19 cellular contexts compared by ENCODE assay signal in the genomic region with DNA sequence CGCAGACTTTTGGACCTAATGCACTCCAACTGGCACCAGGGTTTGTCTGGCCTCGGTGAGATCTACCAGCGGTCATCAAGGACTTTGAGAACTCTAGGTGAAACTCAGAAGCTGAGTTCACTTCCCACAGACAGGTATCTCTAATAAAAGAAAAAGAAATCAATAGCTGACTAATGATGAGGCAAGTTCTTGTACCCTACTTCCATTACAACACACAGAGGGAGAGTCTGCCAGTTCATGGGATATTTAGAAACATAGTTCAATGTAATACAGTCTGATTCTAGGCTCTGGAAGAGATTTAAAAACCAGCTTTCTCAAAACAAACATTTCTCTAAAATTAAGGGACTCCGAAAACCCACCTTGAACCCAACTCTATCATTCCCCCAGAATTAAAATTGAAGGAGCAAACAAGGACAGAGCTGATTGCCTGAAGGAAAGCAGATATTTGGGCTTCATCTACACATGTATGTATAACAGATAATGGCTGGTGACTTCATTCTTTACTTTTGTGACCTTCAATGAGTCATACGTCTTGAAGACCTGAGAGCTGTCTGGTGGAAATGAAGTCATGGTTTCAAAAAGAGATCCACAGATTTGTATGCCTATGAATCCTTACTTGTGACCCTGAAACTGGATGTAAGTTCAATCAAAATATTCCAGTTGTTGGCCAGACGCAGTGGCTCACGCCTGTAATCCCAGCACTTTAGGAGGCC. TPM values are rescaled to one million over a fixed set of nuclear protein-coding genes. Genes with fewer than 3 reads are reported as not detected.
DNase-seq lines count a peak whose midpoint lies in the region; ATAC-seq, FAIRE-seq and TF ChIP-seq lines count a peak whose summit lies in the region.
"Had no signal": no experiment of that assay in that cellular context is flagged by ENCODE, and none has a peak within 500 bp of the region (broad histone marks: within the 10 kb centered on the region; RNA-seq: fewer than 3 reads in every experiment).

No MANE protein-coding gene starts in this region.

- no peak for TF ChIP-seq CTCF in endothelial cell of umbilical vein (IDR thresholded peaks at IDR 0.05; ENCODE audit: extremely low read depth in 1 of 2, insufficient read depth in 1 of 2, low read depth in 1 of 2, low read length in 2 of 2)

- no peaks in the 10 kb centered on the region for H3K27me3 ChIP-seq in endothelial cell of umbilical vein (ENCODE audit: control insufficient read depth in 2 of 2, insufficient read depth in 2 of 2, low read length in 2 of 2)

- H3K4me3 Mint-ChIP-seq in activated T-helper 17 cell treated with anti-CD3 and anti-CD28 coated beads, Interleukin-2, amount 50 U/mL, for 72 hours, result no peak overlapping the region
- H3K4me3 Mint-ChIP-seq: CD14-positive monocyte; CD8-positive, alpha-beta memory T cell had no signal

- no peaks in the 10 kb centered on the region for H3K27me3 Mint-ChIP-seq in activated T-helper 17 cell treated with anti-CD3 and anti-CD28 coated beads, Interleukin-2, amount 50 U/mL, for 72 hours

- H3K4me2 ChIP-seq in endothelial cell of umbilical vein (ENCODE audit: insufficient read depth, low read length), result no peak overlapping the region

- no peaks in the 10 kb centered on the region for H3K36me3 ChIP-seq in endothelial cell of umbilical vein (ENCODE audit: control insufficient read depth in 2 of 2, extremely low read depth in 1 of 2, insufficient read depth in 2 of 2, low read length in 2 of 2)

- H3K4me1 ChIP-seq in endothelial cell of umbilical vein (ENCODE audit: control insufficient read depth, extremely low read depth, insufficient read depth, low read length), result no peaks in the 10 kb centered on the region

- TF ChIP-seq POLR2A in endothelial cell of umbilical vein (IDR thresholded peaks at IDR 0.05; ENCODE audit: low read depth, low read length), result no peak

- H3K27ac Mint-ChIP-seq in activated T-helper 17 cell treated with anti-CD3 and anti-CD28 coated beads, Interleukin-2, amount 50 U/mL, for 72 hours, result no peak overlapping the region
- H3K27ac Mint-ChIP-seq: CD14-positive monocyte; CD8-positive, alpha-beta memory T cell had no signal

- H3K9me3 ChIP-seq in endothelial cell of umbilical vein (replicated peaks; ENCODE audit: control insufficient read depth, insufficient read depth, low read length), result no peaks in the 10 kb centered on the region
- H3K9me3 ChIP-seq: Caco-2 had no signal

- ATAC-seq in activated T-helper 17 cell treated with anti-CD3 and anti-CD28 coated beads, Interleukin-2, amount 50 U/mL, for 72 hours (replicated peaks), result peak; percentile 29
- ATAC-seq: HCT116 had no signal

- H3K79me2 ChIP-seq in endothelial cell of umbilical vein (ENCODE audit: control insufficient read depth, insufficient read depth, low read length), result no peaks in the 10 kb centered on the region

- H3K27ac ChIP-seq in endothelial cell of umbilical vein (ENCODE audit: insufficient read depth, low read depth, low read length), result no peak overlapping the region
- H3K27ac ChIP-seq: GM23248, HL-60 had no signal

- H3K4me3 ChIP-seq in endothelial cell of umbilical vein (replicated peaks in 1 of 3; ENCODE audit: insufficient read depth in 1 of 3, low read depth in 1 of 3, low read length in 3 of 3), result no peak overlapping the region
- H3K4me3 ChIP-seq: GM23248 had no signal

- in situ Hi-C loops in ACHN (cut with HindIII; ENCODE audit: low pct_ligation_motif_present, low pct_unique_long_range_greater_than_20kb, low sequenced_read_pairs), result no loop called here

- no peak for FAIRE-seq in endothelial cell of umbilical vein (lab: Jason Lieb, UNC)
- FAIRE-seq: A204.1, GM18507, H54 had no signal

- no peaks in the 10 kb centered on the region for H3K9me1 ChIP-seq in endothelial cell of umbilical vein (replicated peaks; ENCODE audit: control insufficient read depth, extremely low read depth, insufficient read depth, low read length)

- no peaks in the 10 kb centered on the region for H3K9me3 Mint-ChIP-seq in activated T-helper 17 cell treated with anti-CD3 and anti-CD28 coated beads, Interleukin-2, amount 50 U/mL, for 72 hours

- POLR2A ChIA-PET in endothelial cell of umbilical vein (lab: Charles Lee), result no interaction called here

- peak; percentile 21 for DNase-seq in HT1080 (ENCODE audit: low read depth)
- DNase-seq in endothelial cell of umbilical vein (ENCODE audit: low read depth, low spot score), result no peak
- DNase-seq in CD1c-positive myeloid dendritic cell (ENCODE audit: extremely low spot score), result no peak
- no peak for DNase-seq in amygdala (lab: John Stamatoyannopoulos, UW)
- no peak for DNase-seq in NCI-H345 treated with DMSO at 0.1 percent for 48 hours (lab: John Stamatoyannopoulos, UW; ENCODE audit: unreplicated experiment)
- no peak for DNase-seq in ACHN
- DNase-seq: Caco-2; CD8-positive, alpha-beta memory T cell; DND-41; GF-D8; GM23248 had no signal

- no TSS peak for BruUV-seq in endothelial cell of umbilical vein (replicated peaks; lab: Mats Ljungman, UMichigan)

- CTCF ChIA-PET in endothelial cell of umbilical vein (lab: Charles Lee), result no interaction called here

- intact Hi-C loops in endothelial cell of umbilical vein (cut with micrococcal nuclease), result no loop called here

- no peak overlapping the region for H2AFZ ChIP-seq in endothelial cell of umbilical vein (ENCODE audit: low read depth, low read length)
- H2AFZ ChIP-seq: GM23248 had no signal

- no peak overlapping the region for H3K9ac ChIP-seq in endothelial cell of umbilical vein (replicated peaks; ENCODE audit: extremely low read depth, insufficient read depth, low read length)
- H3K9ac ChIP-seq: GM23248 had no signal

- no peaks in the 10 kb centered on the region for H3K36me3 Mint-ChIP-seq in activated T-helper 17 cell treated with anti-CD3 and anti-CD28 coated beads, Interleukin-2, amount 50 U/mL, for 72 hours (ENCODE audit: low read depth)
- H3K36me3 Mint-ChIP-seq: CD14-positive monocyte; CD8-positive, alpha-beta memory T cell had no signal

- H4K20me1 ChIP-seq in endothelial cell of umbilical vein (replicated peaks; ENCODE audit: control insufficient read depth, extremely low read depth, insufficient read depth, low read length), result no peaks in the 10 kb centered on the region

- dilution Hi-C loops in endothelial cell of umbilical vein (cut with MboI; ENCODE audit: extremely low pct_ligation_motif_present, low sequenced_read_pairs), result no loop called here

- H3K4me1 Mint-ChIP-seq in activated T-helper 17 cell treated with anti-CD3 and anti-CD28 coated beads, Interleukin-2, amount 50 U/mL, for 72 hours, result no peaks in the 10 kb centered on the region
- H3K4me1 Mint-ChIP-seq: CD14-positive monocyte; CD8-positive, alpha-beta memory T cell had no signal

TF ChIP-seq in endothelial cell of umbilical vein, 7 proteins besides CTCF, POLR2A, EP300 and RAD21:
- TF ChIP-seq EZH2 (IDR thresholded peaks at IDR 0.05; ENCODE audit: borderline replicate concordance, low read depth, low read length, severe bottlenecking), result no peak
- peak; percentile 22 for TF ChIP-seq JUN (IDR thresholded peaks at IDR 0.05; ENCODE audit: borderline replicate concordance, insufficient read depth, insufficient read length, low read depth)

RNA-seq across cellular contexts. Expression of a gene that starts 2.7 kb away (rescaled TPM):
- total RNA-seq in HT1080 (2014; rRNA removed; shearing (Covaris generic)), result not detected in 2 replicates
- not detected in 2 replicates for polyA plus RNA-seq in HT1080 (2015; cell fraction: cytosol; rRNA removed)
- polyA plus RNA-seq in HT1080 (2015; cell fraction: nucleus; rRNA removed), result not detected in 2 replicates
- total RNA-seq in activated T-helper 17 cell treated with anti-CD3 and anti-CD28 coated beads, Interleukin-2, amount 50 U/mL, for 72 hours, result not detected
- total RNA-seq in endothelial cell of umbilical vein, result not detected in 2 replicates
- polyA plus RNA-seq in endothelial cell of umbilical vein, result not detected in 2 replicates
- polyA plus RNA-seq in endothelial cell of umbilical vein (2011; cell fraction: cytosol; rRNA removed), result not detected in 2 replicates
- polyA plus RNA-seq in endothelial cell of umbilical vein (2011; cell fraction: nucleus; rRNA removed), result not detected in 2 replicates
- not detected in 2 replicates for polyA plus RNA-seq in endothelial cell of umbilical vein (2012)
- polyA minus RNA-seq in endothelial cell of umbilical vein, result not detected in 2 replicates
- not detected for polyA minus RNA-seq in endothelial cell of umbilical vein (2011; cell fraction: cytosol; rRNA and poly(A)+ RNA removed)
- not detected in 2 replicates for polyA minus RNA-seq in endothelial cell of umbilical vein (2011; cell fraction: nucleus; rRNA and poly(A)+ RNA removed)
- total RNA-seq: Caco-2; CD8-positive, alpha-beta memory T cell; GM23248 had no signal
- polyA plus RNA-seq: BJ; CD14-positive monocyte; CD8-positive, alpha-beta memory T cell; GM23248 had no signal

RNA-seq across cellular contexts. Expression of a gene that starts 32.7 kb away (rescaled TPM):
- total RNA-seq in HT1080 (2014; rRNA removed; shearing (Covaris generic)), result not detected in 2 replicates
- not detected in 2 replicates for polyA plus RNA-seq in HT1080 (2015; cell fraction: cytosol; rRNA removed)
- polyA plus RNA-seq in HT1080 (2015; cell fraction: nucleus; rRNA removed), result not detected in 2 replicates
- not detected for total RNA-seq in activated T-helper 17 cell treated with anti-CD3 and anti-CD28 coated beads, Interleukin-2, amount 50 U/mL, for 72 hours
- not detected in 2 replicates for total RNA-seq in endothelial cell of umbilical vein
- polyA plus RNA-seq in endothelial cell of umbilical vein, result not detected in 2 replicates
- polyA plus RNA-seq in endothelial cell of umbilical vein (2011; cell fraction: cytosol; rRNA removed), result not detected in 2 replicates
- polyA plus RNA-seq in endothelial cell of umbilical vein (2011; cell fraction: nucleus; rRNA removed), result not detected in 2 replicates
- not detected in 2 replicates for polyA plus RNA-seq in endothelial cell of umbilical vein (2012)
- polyA minus RNA-seq in endothelial cell of umbilical vein, result not detected in 2 replicates
- polyA minus RNA-seq in endothelial cell of umbilical vein (2011; cell fraction: cytosol; rRNA and poly(A)+ RNA removed), result not detected
- not detected in 2 replicates for polyA minus RNA-seq in endothelial cell of umbilical vein (2011; cell fraction: nucleus; rRNA and poly(A)+ RNA removed)
- total RNA-seq: CD8-positive, alpha-beta memory T cell; GM23248 had no signal
- polyA plus RNA-seq: BJ; CD14-positive monocyte; CD8-positive, alpha-beta memory T cell; GM23248 had no signal

RNA-seq across cellular contexts. Expression of a gene that starts 42.3 kb away (rescaled TPM):
- total RNA-seq in HT1080 (2014; rRNA removed; shearing (Covaris generic)), result not detected in 2 replicates
- polyA plus RNA-seq in HT1080 (2015; cell fraction: cytosol; rRNA removed), result not detected in 2 replicates
- polyA plus RNA-seq in HT1080 (2015; cell fraction: nucleus; rRNA removed), result not detected in 2 replicates
- total RNA-seq in activated T-helper 17 cell treated with anti-CD3 and anti-CD28 coated beads, Interleukin-2, amount 50 U/mL, for 72 hours, result not detected
- not detected in 2 replicates for total RNA-seq in endothelial cell of umbilical vein
- polyA plus RNA-seq in endothelial cell of umbilical vein, result not detected in 2 replicates
- not detected in 2 replicates for polyA plus RNA-seq in endothelial cell of umbilical vein (2011; cell fraction: cytosol; rRNA removed)
- not detected in 2 replicates for polyA plus RNA-seq in endothelial cell of umbilical vein (2011; cell fraction: nucleus; rRNA removed)
- not detected in 2 replicates for polyA plus RNA-seq in endothelial cell of umbilical vein (2012)
- polyA minus RNA-seq in endothelial cell of umbilical vein, result not detected in 2 replicates
- not detected for polyA minus RNA-seq in endothelial cell of umbilical vein (2011; cell fraction: cytosol; rRNA and poly(A)+ RNA removed)
- polyA minus RNA-seq in endothelial cell of umbilical vein (2011; cell fraction: nucleus; rRNA and poly(A)+ RNA removed), result not detected in 2 replicates
- total RNA-seq: Caco-2; CD8-positive, alpha-beta memory T cell; GM23248 had no signal
- polyA plus RNA-seq: BJ; CD14-positive monocyte; CD8-positive, alpha-beta memory T cell; GM23248 had no signal
